Comparison of ENCODE assay signal across 34 cellular contexts in genomic region chr12:17571047-17571446, GRCh38.
"Had no signal": no experiment of that assay in that cellular context is flagged by ENCODE, and none has a peak within 500 bp of the region (broad histone marks: within the 10 kb centered on the region; RNA-seq: fewer than 3 reads in every experiment).

No MANE protein-coding gene starts in this region.

- H3K27ac ChIP-seq: KMS-11 had no signal

- H3K36me3 ChIP-seq: MG63 had no signal

- H3K9me3 ChIP-seq: MG63 had no signal

- H3K9ac ChIP-seq: KMS-11 had no signal

- H3K27me3 ChIP-seq: MG63 had no signal

- H3K4me3 ChIP-seq: MG63 had no signal

- H3K4me2 ChIP-seq: KMS-11 had no signal

- DNase-seq: Karpas-422, Kasumi-1, MG63, MM.1S, MV-4-11, NCI-H1048, NCI-H1092, NCI-H1092 treated with DMSO at 0.1 percent for 48 hours, NCI-H1105, NCI-H1105 treated with DMSO at 0.1 percent for 48 hours, NCI-H1417, NCI-H1417 treated with DMSO at 0.1 percent for 48 hours, NCI-H1436, NCI-H1436 treated with DMSO at 0.1 percent for 48 hours, NCI-H146, NCI-H1694, NCI-H1694 treated with DMSO at 0.1 percent for 48 hours, NCI-H187, NCI-H187 treated with DMSO at 0.1 percent for 48 hours, NCI-H1930, NCI-H2029, NCI-H2029 treated with DMSO at 0.1 percent for 48 hours, NCI-H2081, NCI-H2081 treated with DMSO at 0.1 percent for 48 hours, NCI-H2107, NCI-H2171, NCI-H2171 treated with DMSO at 0.1 percent for 48 hours, NCI-H2227 treated with DMSO at 0.1 percent for 48 hours, NCI-H226, NCI-H345, NCI-H446, NCI-H446 treated with DMSO at 0.1 percent for 48 hours, NCI-H510A had no signal
